Comparison of ENCODE assay signal across 9 cellular contexts in genomic region chr7:45917658-45918057, GRCh38. TPM values are rescaled to one million over a fixed set of nuclear protein-coding genes. Genes with fewer than 3 reads are reported as not detected.
DNase-seq lines count a peak whose midpoint lies in the region; ATAC-seq and TF ChIP-seq lines count a peak whose summit lies in the region.
"Had no signal": no experiment of that assay in that cellular context is flagged by ENCODE, and none has a peak within 500 bp of the region (broad histone marks: within the 10 kb centered on the region; RNA-seq: fewer than 3 reads in every experiment).

No MANE protein-coding gene starts in this region.

- no peaks in the 10 kb centered on the region for H3K4me1 ChIP-seq in CD4-positive, CD25-positive, alpha-beta regulatory T cell (ENCODE audit: control insufficient read depth, insufficient read depth, low read length, poor library complexity, severe bottlenecking)
- H3K4me1 ChIP-seq in PC-3 (ENCODE audit: insufficient read depth, low read length) (peaks cover 33% of the 10 kb centered on the region), suprapubic skin (peaks cover 48% of the 10 kb centered on the region)

- POLR2A ChIA-PET in PC-3 (lab: Charles Lee; ENCODE audit: unreplicated experiment), result interaction anchor here (0.7 kb wide), 1 partner anchor 299 kb away, joined by 3 read pairs; no protein-coding TSS in a partner anchor

- H3K27me3 Mint-ChIP-seq in CD4-positive, CD25-positive, alpha-beta regulatory T cell, result peaks cover 47% of the 10 kb centered on the region

- no peaks in the 10 kb centered on the region for H3K9me2 ChIP-seq in PC-3 (replicated peaks; ENCODE audit: low read length)

- no peaks in the 10 kb centered on the region for H3K9me3 ChIP-seq in CD4-positive, CD25-positive, alpha-beta regulatory T cell (ENCODE audit: control insufficient read depth in 2 of 2, low read length in 2 of 2)
- no peaks in the 10 kb centered on the region for H3K9me3 ChIP-seq in PC-3 (ENCODE audit: low read length)
- H3K9me3 ChIP-seq in suprapubic skin, result no peaks in the 10 kb centered on the region

- no peak overlapping the region for H3K4me3 Mint-ChIP-seq in CD4-positive, CD25-positive, alpha-beta regulatory T cell

- TF ChIP-seq POLR2A in suprapubic skin (IDR thresholded peaks at IDR 0.05), result no peak

- DNase-seq in CD4-positive, CD25-positive, alpha-beta regulatory T cell, result peak; percentile 25 to 57 (median 52)
- peak; percentile 81 for DNase-seq in PC-3
- peak; percentile 58 to 63 for DNase-seq in activated T-helper 1 cell treated with anti-CD3 and anti-CD28 coated beads, Interleukin-2, amount 50 U/mL, for 16 hours (ENCODE audit: low read depth in 1 of 2, low spot score in 1 of 2)
- peak; percentile 50 to 85 for DNase-seq in foreskin fibroblast
- peak; percentile 84 for DNase-seq in occipital lobe (lab: John Stamatoyannopoulos, UW)
- peak; percentile 87 to 92 for DNase-seq in suprapubic skin (ENCODE audit: low spot score in 2 of 2)

- intact Hi-C loops in PC-3 (cut with micrococcal nuclease), result loop anchor here (1.0 to 5.0 kb wide), 5 partner anchors 27 to 1263 kb away; no protein-coding TSS in a partner anchor

- H2AFZ ChIP-seq in PC-3 (ENCODE audit: low read length), result peak overlapping the region; percentile 73

- no peaks in the 10 kb centered on the region for H3K36me3 Mint-ChIP-seq in CD4-positive, CD25-positive, alpha-beta regulatory T cell

- H3K9me3 Mint-ChIP-seq in CD4-positive, CD25-positive, alpha-beta regulatory T cell, result peaks cover 0 to under 1% (median 0%) of the 10 kb centered on the region in 7 donors

- H4K20me1 ChIP-seq in PC-3 (ENCODE audit: low read length), result peaks cover 3% of the 10 kb centered on the region; the same call in 1 of the 2 replicates

- no peak overlapping the region for H3K9ac ChIP-seq in PC-3 (ENCODE audit: low read length)

- peaks cover 0 to 11% (median 7%) of the 10 kb centered on the region in 4 donors for H3K4me1 Mint-ChIP-seq in CD4-positive, CD25-positive, alpha-beta regulatory T cell

- peaks cover 17% of the 10 kb centered on the region; the same call in 1 of the 2 replicates for H3K79me2 ChIP-seq in PC-3 (ENCODE audit: low read length)

- H3K4me2 ChIP-seq in PC-3 (ENCODE audit: low read length), result peak overlapping the region; percentile 90

- BruUV-seq in PC-3 (replicated peaks; lab: Mats Ljungman, UMichigan), result no TSS peak

- CTCF ChIA-PET in PC-3 (lab: Charles Lee), result interaction anchor here (1.1 kb wide), 1 partner anchor 29 kb away, joined by 4 read pairs; the partner anchor contains the start of gene IGFBP1

- H3K27ac Mint-ChIP-seq in CD4-positive, CD25-positive, alpha-beta regulatory T cell, result no peak overlapping the region

- no peak overlapping the region for H3K27ac ChIP-seq in CD4-positive, CD25-positive, alpha-beta regulatory T cell (ENCODE audit: insufficient read depth, low read length, poor library complexity, severe bottlenecking)
- H3K27ac ChIP-seq in PC-3 (ENCODE audit: low read length) (no peak overlapping the region), suprapubic skin (no peak overlapping the region)

- no peak overlapping the region for H3K4me3 ChIP-seq in CD4-positive, CD25-positive, alpha-beta regulatory T cell (ENCODE audit: low read depth, low read length)
- peak overlapping the region; percentile 80 for H3K4me3 ChIP-seq in PC-3 (ENCODE audit: low read length)
- peak overlapping the region; percentile 55 to 86 for H3K4me3 ChIP-seq in foreskin fibroblast (ENCODE audit: low read depth in 1 of 2, low read length in 2 of 2)
- H3K4me3 ChIP-seq in suprapubic skin, result peak overlapping the region; percentile 55

- no peaks in the 10 kb centered on the region for H3F3A ChIP-seq in PC-3 (ENCODE audit: low read length, unreplicated experiment)

- ATAC-seq in CD4-positive, CD25-positive, alpha-beta regulatory T cell (ENCODE audit: low read depth in 2 of 2), result no peak
- ATAC-seq in GM19035 (IDR thresholded peaks at IDR 0.05; ENCODE audit: unreplicated experiment), result peak; percentile 72
- peak; percentile 76 for ATAC-seq in HG03565 (IDR thresholded peaks at IDR 0.05; ENCODE audit: unreplicated experiment)
- ATAC-seq in PC-3, result peak; percentile 22

- 12% methylated on average over 5 of the region's 15 CpGs for WGBS in suprapubic skin

- peak; percentile 92 for TF ChIP-seq CTCF in PC-3 (conservative IDR thresholded peaks at IDR 0.05; ENCODE audit: low read depth, low read length)
- TF ChIP-seq CTCF in foreskin fibroblast (IDR thresholded peaks at IDR 0.05; ENCODE audit: low read depth, low read length), result peak; percentile 91
- peak; percentile 86 to 91 for TF ChIP-seq CTCF in suprapubic skin (IDR thresholded peaks at IDR 0.05)

- H3K27me3 ChIP-seq in CD4-positive, CD25-positive, alpha-beta regulatory T cell (ENCODE audit: control insufficient read depth, insufficient read depth, low read length), result peaks cover 19% of the 10 kb centered on the region
- no peaks in the 10 kb centered on the region for H3K27me3 ChIP-seq in PC-3 (ENCODE audit: low read length)
- H3K27me3 ChIP-seq in suprapubic skin, result peaks cover 17% of the 10 kb centered on the region

- H3K36me3 ChIP-seq in CD4-positive, CD25-positive, alpha-beta regulatory T cell (ENCODE audit: control insufficient read depth, insufficient read depth, low read length), result no peaks in the 10 kb centered on the region
- peaks cover 7% of the 10 kb centered on the region; the same call in 1 of the 2 replicates for H3K36me3 ChIP-seq in PC-3 (ENCODE audit: low read depth, low read length)
- peaks cover 18% of the 10 kb centered on the region for H3K36me3 ChIP-seq in suprapubic skin

- TF ChIP-seq EP300 in suprapubic skin (IDR thresholded peaks at IDR 0.05), result no peak

RNA-seq across cellular contexts. Expression of gene IGFBP3, which starts 3.4 kb away (rescaled TPM):
- 0.99 TPM for total RNA-seq in CD4-positive, CD25-positive, alpha-beta regulatory T cell
- polyA plus RNA-seq in CD4-positive, CD25-positive, alpha-beta regulatory T cell, result under 1 TPM in 2 of 4 donors, not detected in 2; 0.16 to 0.19 TPM
- total RNA-seq in PC-3 (2014; rRNA removed), result 120 and 136 TPM in 2 replicates
- 4.2 TPM for total RNA-seq in occipital lobe
- total RNA-seq in suprapubic skin, result 100 to 1,000 TPM; 120 to 519 (median 223) TPM

RNA-seq across cellular contexts. Expression of gene IGFBP1, which starts 29.4 kb away (rescaled TPM):
- not detected for total RNA-seq in CD4-positive, CD25-positive, alpha-beta regulatory T cell
- not detected for polyA plus RNA-seq in CD4-positive, CD25-positive, alpha-beta regulatory T cell
- 1.3 and 1.5 TPM in 2 replicates for total RNA-seq in PC-3 (2014; rRNA removed)
- 0.31 TPM for total RNA-seq in occipital lobe
- under 1 TPM in 1 of 4 donors, not detected in 3; 0.48 TPM for total RNA-seq in suprapubic skin
- total RNA-seq: T-helper 2 cell treated with Interferon-gamma antibody and Interleukin-4, amounts not matched to agents 100 ng/mL and 5 ng/mL, for 36 hours had no signal

RNA-seq across cellular contexts. Expression of gene CCDC201, which starts 44.8 kb away (rescaled TPM):
- total RNA-seq in CD4-positive, CD25-positive, alpha-beta regulatory T cell, result not detected
- polyA plus RNA-seq in CD4-positive, CD25-positive, alpha-beta regulatory T cell, result not detected
- 0.11 TPM in 1 of 2 replicates, not detected in the other for total RNA-seq in PC-3 (2014; rRNA removed)
- not detected for total RNA-seq in occipital lobe
- total RNA-seq in suprapubic skin, result not detected
- total RNA-seq: T-helper 2 cell treated with Interferon-gamma antibody and Interleukin-4, amounts not matched to agents 100 ng/mL and 5 ng/mL, for 36 hours had no signal

Comparison
In these comparisons a context has a peak if more than half of its experiments do, and no peak if none do; other contexts are left out.
1. ATAC-seq: peak in GM19035 (single experiment), HG03565 (single experiment) and PC-3 (single experiment); none in CD4-positive, CD25-positive, alpha-beta regulatory T cell (0 of 2).
2. RNA of gene IGFBP3, which starts 3.4 kb away (total RNA-seq): 120 to 519 TPM in suprapubic skin and 120 to 136 TPM in PC-3; 4.2 TPM in occipital lobe (single experiment) and 0.99 TPM in CD4-positive, CD25-positive, alpha-beta regulatory T cell (single experiment); every median in the first group is over 10 times any median in the second.
3. Peak in every context shown above with its lines, with median percentiles within 50 percentile points of each other: DNase-seq and CTCF ChIP-seq.